ENCODE assay signal across 11 cellular contexts in genomic region chr15:69794643-69795461, GRCh38.
DNase-seq lines count a peak whose midpoint lies in the region; ATAC-seq, FAIRE-seq and TF ChIP-seq lines count a peak whose summit lies in the region.
"Had no signal": no experiment of that assay in that cellular context is flagged by ENCODE, and none has a peak within 500 bp of the region (broad histone marks: within the 10 kb centered on the region; RNA-seq: fewer than 3 reads in every experiment).

No MANE protein-coding gene starts in this region.

- intact Hi-C loops in ascending aorta (cut with DNase I) (loop anchor here (1.0 to 10.0 kb wide), 5 partner anchors 34 to 679 kb away; no protein-coding TSS in a partner anchor), left ventricle myocardium inferior (cut with micrococcal nuclease) (no loop called here), sigmoid colon (cut with DNase I) (no loop called here)
- intact Hi-C loops in activated CD4-positive, alpha-beta T cell treated with anti-CD3 and anti-CD28 coated beads, Interleukin-2, amount 10 ng/mL, durations not matched to agents 24 days and 14 days (cut with micrococcal nuclease): no loop called here

- H3K9me3 Mint-ChIP-seq in activated CD4-positive, alpha-beta T cell treated with anti-CD3 and anti-CD28 coated beads, Interleukin-2, amount 10 ng/mL, durations not matched to agents 24 days and 14 days: peaks cover 4% of the 10 kb centered on the region

- H3K9me3 ChIP-seq in ascending aorta (no peaks in the 10 kb centered on the region), left ventricle myocardium inferior (replicated peaks) (peaks cover 15% of the 10 kb centered on the region), sigmoid colon (peaks cover 0 to 5% (median 0%) of the 10 kb centered on the region in 4 donors)

- TF ChIP-seq CTCF in ascending aorta (IDR thresholded peaks at IDR 0.05) (no peak), left ventricle myocardium inferior (IDR thresholded peaks at IDR 0.05; ENCODE audit: borderline replicate concordance) (no peak), sigmoid colon (IDR thresholded peaks at IDR 0.05) (no peak)

- H3K4me1 ChIP-seq in ascending aorta (peaks cover 0 to 28% of the 10 kb centered on the region in 2 donors), left ventricle myocardium inferior (peaks cover 24% of the 10 kb centered on the region), sigmoid colon (peaks cover 0 to 28% (median 20%) of the 10 kb centered on the region in 4 donors)

- ATAC-seq in HG02981 (IDR thresholded peaks at IDR 0.05; ENCODE audit: unreplicated experiment): no peak
- ATAC-seq: T-helper 17 cell had no signal

- H3K36me3 Mint-ChIP-seq in activated CD4-positive, alpha-beta T cell treated with anti-CD3 and anti-CD28 coated beads, Interleukin-2, amount 10 ng/mL, durations not matched to agents 24 days and 14 days (ENCODE audit: low read depth): no peaks in the 10 kb centered on the region
- H3K36me3 Mint-ChIP-seq: activated naive CD8-positive, alpha-beta T cell had no signal

- peaks cover 7% of the 10 kb centered on the region for H3K4me1 Mint-ChIP-seq in activated CD4-positive, alpha-beta T cell treated with anti-CD3 and anti-CD28 coated beads, Interleukin-2, amount 10 ng/mL, durations not matched to agents 24 days and 14 days

- TF ChIP-seq POLR2A in sigmoid colon (IDR thresholded peaks at IDR 0.05) (no peak), GM12892 (IDR thresholded peaks at IDR 0.05; ENCODE audit: low read depth, low read length) (no peak)

- WGBS in sigmoid colon, 2 donors: 78 to 81% methylated on average over 11 of the region's 11 CpGs

- peaks cover 5% of the 10 kb centered on the region for H3K27me3 Mint-ChIP-seq in activated CD4-positive, alpha-beta T cell treated with anti-CD3 and anti-CD28 coated beads, Interleukin-2, amount 10 ng/mL, durations not matched to agents 24 days and 14 days

- no peak overlapping the region for H3K4me3 Mint-ChIP-seq in activated CD4-positive, alpha-beta T cell treated with anti-CD3 and anti-CD28 coated beads, Interleukin-2, amount 10 ng/mL, durations not matched to agents 24 days and 14 days
- H3K4me3 Mint-ChIP-seq: activated naive CD8-positive, alpha-beta T cell; T-helper 17 cell had no signal

- DNase-seq in GM03348 (ENCODE audit: low spot score): peak; percentile 76
- peak; percentile 42 to 86 for DNase-seq in ascending aorta (ENCODE audit: low spot score in 2 of 2)
- DNase-seq in left ventricle myocardium inferior: no peak
- peak; percentile 78 for DNase-seq in sigmoid colon
- DNase-seq in GM12892 (ENCODE audit: insufficient read length): no peak
- no peak for DNase-seq in activated CD4-positive, alpha-beta T cell treated with anti-CD3 and anti-CD28 coated beads, Interleukin-2, amount 10 ng/mL, durations not matched to agents 24 days and 14 days
- DNase-seq in NCI-H345 (lab: John Stamatoyannopoulos, UW): no peak
- DNase-seq: NCI-H2107, T-helper 17 cell had no signal

- FAIRE-seq in GM12892 (lab: Jason Lieb, UNC): no peak

- no peak for TF ChIP-seq EP300 in sigmoid colon (IDR thresholded peaks at IDR 0.05)

- H3K4me3 ChIP-seq in ascending aorta: peak overlapping the region in 1 of 2 donors; percentile 50
- H3K4me3 ChIP-seq in left ventricle myocardium inferior: no peak overlapping the region
- no peak overlapping the region for H3K4me3 ChIP-seq in sigmoid colon

- H3K27ac ChIP-seq in ascending aorta (peak overlapping the region; percentile 98 to 99), left ventricle myocardium inferior (replicated peaks) (peak overlapping the region; percentile 79), sigmoid colon (peak overlapping the region; percentile 43 to 77 (median 69))

- H3K36me3 ChIP-seq in ascending aorta (no peaks in the 10 kb centered on the region), left ventricle myocardium inferior (no peaks in the 10 kb centered on the region), sigmoid colon (no peaks in the 10 kb centered on the region)

- H3K27ac Mint-ChIP-seq in activated CD4-positive, alpha-beta T cell treated with anti-CD3 and anti-CD28 coated beads, Interleukin-2, amount 10 ng/mL, durations not matched to agents 24 days and 14 days: no peak overlapping the region
- H3K27ac Mint-ChIP-seq: activated naive CD8-positive, alpha-beta T cell; T-helper 17 cell had no signal

- no peaks in the 10 kb centered on the region for H3K27me3 ChIP-seq in ascending aorta
- peaks cover 3% of the 10 kb centered on the region for H3K27me3 ChIP-seq in left ventricle myocardium inferior (ENCODE audit: low read depth)
- H3K27me3 ChIP-seq in sigmoid colon: no peaks in the 10 kb centered on the region

Comparison
In these comparisons a context has a peak if more than half of its experiments do, and no peak if none do; other contexts are left out.
1. DNase-seq: peak in GM03348 (single experiment), ascending aorta (2 of 2) and sigmoid colon (single experiment); none in left ventricle myocardium inferior (single experiment), GM12892 (single experiment), activated CD4-positive, alpha-beta T cell treated with anti-CD3 and anti-CD28 coated beads, Interleukin-2, amount 10 ng/mL, durations not matched to agents 24 days and 14 days (single experiment) and NCI-H345 (single experiment).
2. Peak in every context shown above with its lines, with median percentiles within 50 percentile points of each other: H3K27ac ChIP-seq.